ENCODE assay signal across 9 cellular contexts in genomic region chr1:156600733-156601121, GRCh38. TPM values are rescaled to one million over a fixed set of nuclear protein-coding genes. Genes with fewer than 3 reads are reported as not detected.
DNase-seq lines count a peak whose midpoint lies in the region; ATAC-seq and TF ChIP-seq lines count a peak whose summit lies in the region.
"Had no signal": no experiment of that assay in that cellular context is flagged by ENCODE, and none has a peak within 500 bp of the region (broad histone marks: within the 10 kb centered on the region; RNA-seq: fewer than 3 reads in every experiment).

No MANE protein-coding gene starts in this region.

- no peaks in the 10 kb centered on the region for H3K9me3 ChIP-seq in SJSA1 (replicated peaks)
- H3K9me3 ChIP-seq in psoas muscle = no peaks in the 10 kb centered on the region

- TF ChIP-seq CTCF in GM12864 (IDR thresholded peaks at IDR 0.05; ENCODE audit: low read depth, low read length, missing control alignments) = no peak
- no peak for TF ChIP-seq CTCF in fibroblast of pulmonary artery (IDR thresholded peaks at IDR 0.05; ENCODE audit: low read length, missing control alignments)
- TF ChIP-seq CTCF in psoas muscle (IDR thresholded peaks at IDR 0.05) = no peak

- ATAC-seq in psoas muscle = peak; percentile 18 to 55 (median 45)
- no peak for ATAC-seq in HG03460 (IDR thresholded peaks at IDR 0.05; ENCODE audit: unreplicated experiment)
- no peak for ATAC-seq in GM21360 (IDR thresholded peaks at IDR 0.05; ENCODE audit: unreplicated experiment)

- DNase-seq in GM12864 (ENCODE audit: low read depth) (no peak), SJSA1 (ENCODE audit: low read depth in 1 of 2, low spot score in 2 of 2) (no peak), fibroblast of pulmonary artery (ENCODE audit: low read depth) (peak; percentile 26), psoas muscle (no peak), GOT3 (lab: John Stamatoyannopoulos, UW) (no peak), NCI-H524 (lab: John Stamatoyannopoulos, UW) (no peak)

- H3K36me3 ChIP-seq in SJSA1 (peaks cover 35% of the 10 kb centered on the region), psoas muscle (ENCODE audit: insufficient read depth in 1 of 2, low read depth in 1 of 2) (peaks cover 7 to 35% of the 10 kb centered on the region in 2 donors)

- H3K4me1 ChIP-seq in SJSA1 (replicated peaks) (peaks cover 6% of the 10 kb centered on the region), psoas muscle (peaks cover 19% of the 10 kb centered on the region)

- intact Hi-C loops in psoas muscle (cut with DNase I) = loop anchor here in 1 of 2 donors (5.0 kb wide), 1 partner anchor 148 kb away; no protein-coding TSS in a partner anchor

- H3K4me3 ChIP-seq in GM12864 (ENCODE audit: low read depth, low read length) (peak overlapping the region; percentile 87), SJSA1 (peak overlapping the region; percentile 66), fibroblast of pulmonary artery (replicated peaks; ENCODE audit: low read depth, low read length) (peak overlapping the region; percentile 77), psoas muscle (peak overlapping the region; percentile 95)

- H3K27ac ChIP-seq in SJSA1 (peak overlapping the region; percentile 50), psoas muscle (peak overlapping the region; percentile 92)

- no peaks in the 10 kb centered on the region for H3K27me3 ChIP-seq in SJSA1 (replicated peaks)
- H3K27me3 ChIP-seq in psoas muscle (ENCODE audit: insufficient read depth in 3 of 3, low read length in 2 of 3) = no peaks in the 10 kb centered on the region

- 2 to 3% (median 3%) methylated on average over 13 of the region's 13 CpGs for WGBS in psoas muscle, 3 donors

RNA-seq across cellular contexts. Expression of gene GPATCH4, which starts 0.6 kb away (rescaled TPM):
- total RNA-seq in SJSA1 (2014; rRNA removed; shearing (Covaris generic)) = 10.0 and 18.4 TPM in 2 replicates
- 10 to 100 TPM; 30.6 to 77.5 (median 69.6) TPM for total RNA-seq in psoas muscle
- 100 to 1,000 TPM in 2 of 3 donors, 10 to 100 TPM in 1; 55.0 to 110 (median 103) TPM for polyA plus RNA-seq in psoas muscle

RNA-seq across cellular contexts. Expression of gene NAXE, which starts 9.2 kb away (rescaled TPM):
- 67.9 and 70.6 TPM in 2 replicates for total RNA-seq in SJSA1 (2014; rRNA removed; shearing (Covaris generic))
- total RNA-seq in psoas muscle = 10 to 100 TPM; 44.3 to 77.5 (median 70.8) TPM
- 10 to 100 TPM; 62.6 to 74.4 (median 67.5) TPM for polyA plus RNA-seq in psoas muscle

RNA-seq across cellular contexts. Expression of gene HAPLN2, which starts 18.5 kb away (rescaled TPM):
- total RNA-seq in SJSA1 (2014; rRNA removed; shearing (Covaris generic)) = not detected in 2 replicates
- 1 to 10 TPM in 1 of 4 donors, under 1 TPM in 3; 0.28 to 2.2 (median 0.58) TPM for total RNA-seq in psoas muscle
- under 1 TPM; 0.56 to 0.79 (median 0.61) TPM for polyA plus RNA-seq in psoas muscle
- total RNA-seq: NCI-H460 had no signal

RNA-seq across cellular contexts. Expression of gene TTC24, which starts 21.2 kb away (rescaled TPM):
- not detected in 2 replicates for total RNA-seq in SJSA1 (2014; rRNA removed; shearing (Covaris generic))
- under 1 TPM in 1 of 4 donors, not detected in 3; 0.69 TPM for total RNA-seq in psoas muscle
- under 1 TPM in 2 of 3 donors, not detected in 1; 0.12 to 0.13 TPM for polyA plus RNA-seq in psoas muscle
- total RNA-seq: NCI-H460 had no signal

RNA-seq across cellular contexts. Expression of gene IQGAP3, which starts 28.4 kb away (rescaled TPM):
- 38.3 and 64.1 TPM in 2 replicates for total RNA-seq in SJSA1 (2014; rRNA removed; shearing (Covaris generic))
- total RNA-seq in psoas muscle = under 1 TPM; 0.07 to 0.24 (median 0.16) TPM
- polyA plus RNA-seq in psoas muscle = under 1 TPM; 0.01 to 0.17 (median 0.04) TPM

Comparison
In these comparisons a context has a peak if more than half of its experiments do, and no peak if none do; other contexts are left out.
1. ATAC-seq: peak in psoas muscle (4 of 4); none in HG03460 (single experiment) and GM21360 (single experiment).
2. Peak in every context shown above with its lines, with median percentiles within 50 percentile points of each other: H3K4me3 ChIP-seq.